10 cellular contexts compared by ENCODE assay signal in genomic region chr6:108581932-108582500, GRCh38. TPM values are rescaled to one million over a fixed set of nuclear protein-coding genes. Genes with fewer than 3 reads are reported as not detected.
DNase-seq lines count a peak whose midpoint lies in the region; ATAC-seq and TF ChIP-seq lines count a peak whose summit lies in the region.
"Had no signal": no experiment of that assay in that cellular context is flagged by ENCODE, and none has a peak within 500 bp of the region (broad histone marks: within the 10 kb centered on the region; RNA-seq: fewer than 3 reads in every experiment).

No MANE protein-coding gene starts in this region.

- TF ChIP-seq CTCF in Peyer's patch (IDR thresholded peaks at IDR 0.05) (no peak), esophagus muscularis mucosa (IDR thresholded peaks at IDR 0.05) (no peak), psoas muscle (IDR thresholded peaks at IDR 0.05) (no peak)

- peaks cover 22 to 66% (median 38%) of the 10 kb centered on the region in 11 experiments for H3K36me3 ChIP-seq in BLaER1 treated with 17β-estradiol and CSF1 and Interleukin-3, amounts not matched to agents 10 nM and 100 nM
- H3K36me3 ChIP-seq in Peyer's patch (no peaks in the 10 kb centered on the region), esophagus muscularis mucosa (peaks cover 0 to 12% (median 0%) of the 10 kb centered on the region in 4 donors), psoas muscle (ENCODE audit: insufficient read depth in 1 of 2, low read depth in 1 of 2) (peaks cover 0 to 3% of the 10 kb centered on the region in 2 donors)

- peak overlapping the region; percentile 49 to 89 (median 68) for H3K4me2 ChIP-seq in BLaER1 treated with 17β-estradiol and CSF1 and Interleukin-3, amounts not matched to agents 10 nM and 100 nM

- no peaks in the 10 kb centered on the region for H3K27me3 ChIP-seq in BLaER1 treated with 17β-estradiol and CSF1 and Interleukin-3, amounts not matched to agents 10 nM and 100 nM
- no peaks in the 10 kb centered on the region for H3K27me3 ChIP-seq in Peyer's patch
- H3K27me3 ChIP-seq in esophagus muscularis mucosa, result no peaks in the 10 kb centered on the region
- no peaks in the 10 kb centered on the region for H3K27me3 ChIP-seq in psoas muscle (ENCODE audit: insufficient read depth in 3 of 3, low read length in 2 of 3)

- intact Hi-C loops in esophagus muscularis mucosa (cut with DNase I), result no loop called here
- intact Hi-C loops in psoas muscle (cut with DNase I), result loop anchor here in 1 of 2 donors (5.0 kb wide), 1 partner anchor 90 kb away; no protein-coding TSS in a partner anchor
- intact Hi-C loops in posterior vena cava (cut with DNase I), result no loop called here

- ATAC-seq in psoas muscle (peak in 1 of 4 donors; percentile 10), HG03571 (IDR thresholded peaks at IDR 0.05; ENCODE audit: unreplicated experiment) (no peak), GM18505 (IDR thresholded peaks at IDR 0.05; ENCODE audit: unreplicated experiment) (no peak), GM21423 (IDR thresholded peaks at IDR 0.05; ENCODE audit: unreplicated experiment) (no peak)
- ATAC-seq: HCT116 had no signal

- no peak for TF ChIP-seq EP300 in esophagus muscularis mucosa (IDR thresholded peaks at IDR 0.05)

- 31% methylated on average over 1 of the region's 1 CpG for WGBS in esophagus muscularis mucosa
- 16 to 21% (median 17%) methylated on average over 1 of the region's 1 CpG for WGBS in psoas muscle, 3 donors

- H4K20me1 ChIP-seq in BLaER1 treated with 17β-estradiol and CSF1 and Interleukin-3, amounts not matched to agents 10 nM and 100 nM, result peaks cover 27 to 100% (median 90%) of the 10 kb centered on the region in 11 experiments; a peak in 20 of 22 replicates

- DNase-seq in Peyer's patch (no peak), esophagus muscularis mucosa (ENCODE audit: extremely low spot score) (no peak), psoas muscle (no peak), posterior vena cava (ENCODE audit: low spot score) (no peak)
- DNase-seq: NCI-H2081 treated with DMSO at 0.1 percent for 48 hours had no signal

- H3K9ac ChIP-seq in BLaER1 treated with 17β-estradiol and CSF1 and Interleukin-3, amounts not matched to agents 10 nM and 100 nM, result peak overlapping the region in 1 of 11 experiments; percentile 48; a peak in 2 of 22 replicates

- H3K4me1 ChIP-seq in BLaER1 treated with 17β-estradiol and CSF1 and Interleukin-3, amounts not matched to agents 10 nM and 100 nM, result peaks cover 34 to 97% (median 44%) of the 10 kb centered on the region in 10 experiments
- H3K4me1 ChIP-seq in Peyer's patch (peaks cover 0 to 67% (median 5%) of the 10 kb centered on the region in 4 donors), esophagus muscularis mucosa (peaks cover 95 to 100% (median 99%) of the 10 kb centered on the region in 4 donors), psoas muscle (peaks cover 96% of the 10 kb centered on the region)

- TF ChIP-seq POLR2A in Peyer's patch (IDR thresholded peaks at IDR 0.05) (no peak), esophagus muscularis mucosa (IDR thresholded peaks at IDR 0.05; ENCODE audit: low read depth) (no peak), GM18505 (IDR thresholded peaks at IDR 0.05; ENCODE audit: borderline replicate concordance, extremely low read depth, insufficient read depth, insufficient read length) (no peak)

- no peak overlapping the region for H3K4me3 ChIP-seq in BLaER1 treated with 17β-estradiol and CSF1 and Interleukin-3, amounts not matched to agents 10 nM and 100 nM
- H3K4me3 ChIP-seq in Peyer's patch (no peak overlapping the region), esophagus muscularis mucosa (peak overlapping the region in 3 of 4 donors; percentile 1 to 20 (median 10)), psoas muscle (no peak overlapping the region)

- no peaks in the 10 kb centered on the region; a peak in 1 of 22 replicates for H3K9me3 ChIP-seq in BLaER1 treated with 17β-estradiol and CSF1 and Interleukin-3, amounts not matched to agents 10 nM and 100 nM (replicated peaks in 1 of 11)
- H3K9me3 ChIP-seq in Peyer's patch, result no peaks in the 10 kb centered on the region
- H3K9me3 ChIP-seq in esophagus muscularis mucosa, result no peaks in the 10 kb centered on the region
- no peaks in the 10 kb centered on the region for H3K9me3 ChIP-seq in psoas muscle

- H3K27ac ChIP-seq in BLaER1 treated with 17β-estradiol and CSF1 and Interleukin-3, amounts not matched to agents 10 nM and 100 nM, result peak overlapping the region in 9 of 11 experiments; percentile 37 to 83 (median 74); a peak in 18 of 22 replicates
- H3K27ac ChIP-seq in Peyer's patch (peak overlapping the region; percentile 2 to 57 (median 20)), esophagus muscularis mucosa (replicated peaks in 1 of 4) (peak overlapping the region; percentile 70 to 81 (median 78)), psoas muscle (peak overlapping the region; percentile 66)

RNA-seq across cellular contexts. Expression of gene FOXO3, which starts 21.3 kb away (rescaled TPM):
- 10 to 100 TPM; 34.3 to 61.1 (median 49.7) TPM for total RNA-seq in Peyer's patch
- 100 to 1,000 TPM in 3 of 4 donors, 10 to 100 TPM in 1; 92.2 to 154 (median 122) TPM for total RNA-seq in esophagus muscularis mucosa
- total RNA-seq in psoas muscle, result 100 to 1,000 TPM in 3 of 4 donors, 10 to 100 TPM in 1; 28.3 to 160 (median 144) TPM
- 10 to 100 TPM; 20.6 to 76.5 (median 35.8) TPM for polyA plus RNA-seq in psoas muscle
- total RNA-seq in posterior vena cava, result 10 to 100 TPM; 53.8 to 57.7 TPM

Comparison
In these comparisons a context has a peak if more than half of its experiments do, and no peak if none do; other contexts are left out.
1. H3K27ac ChIP-seq: peak in every context shown above with its lines; median percentile 78 in esophagus muscularis mucosa; 74 in BLaER1 treated with 17β-estradiol and CSF1 and Interleukin-3, amounts not matched to agents 10 nM and 100 nM; 66 in psoas muscle; 20 in Peyer's patch.
2. H3K4me3 ChIP-seq: peak in esophagus muscularis mucosa (3 of 4); none in BLaER1 treated with 17β-estradiol and CSF1 and Interleukin-3, amounts not matched to agents 10 nM and 100 nM (0 of 10), Peyer's patch (0 of 4) and psoas muscle (single experiment).